Comparison of ENCODE assay signal across 21 cellular contexts in the genomic region with DNA sequence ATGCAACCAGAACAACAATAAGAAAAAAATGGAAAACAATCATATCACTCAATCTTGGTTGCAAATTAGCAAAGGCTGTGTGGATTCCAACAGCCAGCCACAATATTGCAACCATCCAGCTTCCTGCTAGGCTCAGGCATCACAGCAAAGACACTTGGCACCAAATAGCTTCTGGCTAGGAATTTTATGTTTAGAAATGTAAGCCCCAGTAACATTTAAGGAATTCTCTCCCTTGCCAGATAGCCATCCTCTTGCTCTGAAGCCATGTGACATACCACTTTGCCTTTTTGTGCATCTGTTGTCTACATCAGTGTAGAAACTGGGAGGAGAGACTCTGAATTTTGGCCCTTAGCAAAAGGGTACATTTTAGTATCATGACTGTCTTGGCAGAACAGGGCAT. TPM values are rescaled to one million over a fixed set of nuclear protein-coding genes. Genes with fewer than 3 reads are reported as not detected.
DNase-seq lines count a peak whose midpoint lies in the region; ATAC-seq, FAIRE-seq and TF ChIP-seq lines count a peak whose summit lies in the region.
"Had no signal": no experiment of that assay in that cellular context is flagged by ENCODE, and none has a peak within 500 bp of the region (broad histone marks: within the 10 kb centered on the region; RNA-seq: fewer than 3 reads in every experiment).

No MANE protein-coding gene starts in this region.

- ATAC-seq in gastroesophageal sphincter (peak; percentile 89), HG02588 (IDR thresholded peaks at IDR 0.05; ENCODE audit: unreplicated experiment) (no peak), upper lobe of right lung (no peak)
- ATAC-seq: activated naive CD4-positive, alpha-beta T cell treated with anti-CD3 and anti-CD28 coated beads, Interleukin-2, amount 50 U/mL, for 72 hours; PC-3 had no signal

- intact Hi-C loops in mammary epithelial cell (cut with micrococcal nuclease) (no loop called here), upper lobe of right lung (cut with DNase I) (no loop called here)

- peak; percentile 83 for FAIRE-seq in astrocyte (lab: Jason Lieb, UNC)
- FAIRE-seq: endothelial cell of umbilical vein, small intestine had no signal

- in situ Hi-C loops in mammary epithelial cell (cut with MboI; ENCODE audit: low sequenced_read_pairs in 2 of 2): no loop called here

- H3K9ac ChIP-seq in astrocyte (ENCODE audit: low read length): no peak overlapping the region
- no peak overlapping the region for H3K9ac ChIP-seq in mammary epithelial cell (ENCODE audit: insufficient read depth, low read length)
- H3K9ac ChIP-seq: parathyroid adenoma had no signal

- H4K20me1 ChIP-seq in astrocyte (ENCODE audit: insufficient read depth, low read length) (no peaks in the 10 kb centered on the region), mammary epithelial cell (ENCODE audit: insufficient read depth, low read length) (no peaks in the 10 kb centered on the region)

- H3K36me3 Mint-ChIP-seq in astrocyte (ENCODE audit: low read depth, unreplicated experiment): no peaks in the 10 kb centered on the region
- H3K36me3 Mint-ChIP-seq: activated naive CD4-positive, alpha-beta T cell treated with anti-CD3 and anti-CD28 coated beads, Interleukin-2, amount 50 U/mL, for 72 hours; CD4-positive, alpha-beta memory T cell; immature natural killer cell had no signal

- H3K4me3 ChIP-seq in astrocyte (ENCODE audit: insufficient read depth, low read depth, low read length): no peak overlapping the region
- no peak overlapping the region for H3K4me3 ChIP-seq in gastroesophageal sphincter
- no peak overlapping the region for H3K4me3 ChIP-seq in mammary epithelial cell (replicated peaks in 1 of 3; ENCODE audit: insufficient read depth in 1 of 3, low read depth in 2 of 3, low read length in 3 of 3)
- no peak overlapping the region for H3K4me3 ChIP-seq in upper lobe of right lung
- H3K4me3 ChIP-seq: SJSA1 had no signal

- no peaks in the 10 kb centered on the region for H3K79me2 ChIP-seq in astrocyte (ENCODE audit: insufficient read depth, low read length)
- no peaks in the 10 kb centered on the region for H3K79me2 ChIP-seq in mammary epithelial cell (ENCODE audit: insufficient read depth, low read length)
- H3K79me2 ChIP-seq: parathyroid adenoma had no signal

- H3K27ac ChIP-seq in astrocyte (ENCODE audit: low read depth, low read length): no peak overlapping the region
- H3K27ac ChIP-seq in gastroesophageal sphincter: peak overlapping the region; percentile 81 to 91 (median 84)
- H3K27ac ChIP-seq in mammary epithelial cell (ENCODE audit: insufficient read depth, low read depth, low read length): no peak overlapping the region
- no peak overlapping the region for H3K27ac ChIP-seq in upper lobe of right lung
- H3K27ac ChIP-seq: parathyroid adenoma, SJSA1 had no signal

- no peaks in the 10 kb centered on the region for H3K36me3 ChIP-seq in astrocyte (ENCODE audit: insufficient read depth, low read length)
- no peaks in the 10 kb centered on the region for H3K36me3 ChIP-seq in gastroesophageal sphincter
- H3K36me3 ChIP-seq in mammary epithelial cell (ENCODE audit: insufficient read depth, low read length): no peaks in the 10 kb centered on the region
- H3K36me3 ChIP-seq in upper lobe of right lung: no peaks in the 10 kb centered on the region
- H3K36me3 ChIP-seq: SJSA1 had no signal

- H3K9me3 Mint-ChIP-seq in astrocyte (ENCODE audit: unreplicated experiment): no peaks in the 10 kb centered on the region
- H3K9me3 Mint-ChIP-seq: activated naive CD4-positive, alpha-beta T cell treated with anti-CD3 and anti-CD28 coated beads, Interleukin-2, amount 50 U/mL, for 72 hours; CD4-positive, alpha-beta memory T cell; dendritic cell treated with granulocyte-macrophage colony-stimulating factor and Interleukin-4, amounts not matched to agents 40 ng/mL and 50 ng/mL, for 4 days; immature natural killer cell had no signal

- DNase-seq in GM04504 (ENCODE audit: low read depth): peak; percentile 97
- DNase-seq in astrocyte (ENCODE audit: low read depth): peak; percentile 65
- no peak for DNase-seq in mammary epithelial cell
- no peak for DNase-seq in DMS53 treated with DMSO at 0.1 percent for 48 hours (lab: John Stamatoyannopoulos, UW; ENCODE audit: unreplicated experiment)
- DNase-seq in upper lobe of right lung: no peak
- DNase-seq: activated CD4-positive, CD25-positive, alpha-beta regulatory T cell; CD4-positive, alpha-beta memory T cell; DMS79 treated with DMSO at 0.1 percent for 48 hours; immature natural killer cell; NCI-H82; PC-3; small intestine; stimulated activated CD4-positive, alpha-beta T cell treated with anti-CD3 and anti-CD28 coated beads, Interleukin-4, amount 100 ng/mL, for 4 hours had no signal

- H3K9me3 ChIP-seq in astrocyte (ENCODE audit: insufficient read depth, low read depth, low read length) (no peaks in the 10 kb centered on the region), gastroesophageal sphincter (no peaks in the 10 kb centered on the region), mammary epithelial cell (replicated peaks; ENCODE audit: insufficient read depth, low read length) (no peaks in the 10 kb centered on the region), upper lobe of right lung (no peaks in the 10 kb centered on the region)
- H3K9me3 ChIP-seq: SJSA1 had no signal

- H2AFZ ChIP-seq in astrocyte (ENCODE audit: low read depth, low read length): no peak overlapping the region
- no peak overlapping the region for H2AFZ ChIP-seq in mammary epithelial cell (ENCODE audit: low read depth, low read length)
- H2AFZ ChIP-seq: parathyroid adenoma had no signal

- peaks cover 6% of the 10 kb centered on the region for H3K4me1 Mint-ChIP-seq in astrocyte (ENCODE audit: low read depth, unreplicated experiment)
- H3K4me1 Mint-ChIP-seq: immature natural killer cell had no signal

- no peak overlapping the region for H3K27ac Mint-ChIP-seq in astrocyte (ENCODE audit: unreplicated experiment)
- H3K27ac Mint-ChIP-seq: activated naive CD4-positive, alpha-beta T cell treated with anti-CD3 and anti-CD28 coated beads, Interleukin-2, amount 50 U/mL, for 72 hours; CD4-positive, alpha-beta memory T cell; dendritic cell treated with granulocyte-macrophage colony-stimulating factor and Interleukin-4, amounts not matched to agents 40 ng/mL and 50 ng/mL, for 4 days; immature natural killer cell had no signal

- H3K27me3 ChIP-seq in astrocyte (ENCODE audit: insufficient read depth, low read length) (no peaks in the 10 kb centered on the region), gastroesophageal sphincter (no peaks in the 10 kb centered on the region), mammary epithelial cell (ENCODE audit: insufficient read depth, low read length) (peaks cover 4% of the 10 kb centered on the region), upper lobe of right lung (no peaks in the 10 kb centered on the region)
- H3K27me3 ChIP-seq: SJSA1 had no signal

- no TSS peak for BruUV-seq in mammary epithelial cell (replicated peaks; lab: Mats Ljungman, UMichigan)

- TF ChIP-seq EP300 in gastroesophageal sphincter (IDR thresholded peaks at IDR 0.05): no peak

- CTCF ChIA-PET in mammary epithelial cell (lab: Charles Lee; ENCODE audit: low non-redundant PET): interaction anchor here (0.6 to 0.7 kb wide), 2 partner anchors 51 to 435 kb away, joined by 3 to 4 read pairs; no protein-coding TSS in a partner anchor

- H3K4me3 Mint-ChIP-seq in astrocyte (ENCODE audit: unreplicated experiment): no peak overlapping the region
- H3K4me3 Mint-ChIP-seq: CD4-positive, alpha-beta memory T cell; dendritic cell treated with granulocyte-macrophage colony-stimulating factor and Interleukin-4, amounts not matched to agents 40 ng/mL and 50 ng/mL, for 4 days; immature natural killer cell had no signal

- no peak for TF ChIP-seq CTCF in astrocyte (IDR thresholded peaks at IDR 0.05; ENCODE audit: insufficient read depth, low read depth, low read length)
- no peak for TF ChIP-seq CTCF in gastroesophageal sphincter (IDR thresholded peaks at IDR 0.05)
- TF ChIP-seq CTCF in mammary epithelial cell (conservative IDR thresholded peaks at IDR 0.05 in 1 of 2, IDR thresholded peaks at IDR 0.05 in 1 of 2; ENCODE audit: extremely low read depth in 1 of 2, insufficient read depth in 1 of 2, low read depth in 1 of 2, low read length in 2 of 2): no peak
- TF ChIP-seq CTCF in upper lobe of right lung (IDR thresholded peaks at IDR 0.05): no peak

- no peaks in the 10 kb centered on the region for H3K27me3 Mint-ChIP-seq in astrocyte (ENCODE audit: low read depth, unreplicated experiment)

- TF ChIP-seq POLR2A in gastroesophageal sphincter (IDR thresholded peaks at IDR 0.05): no peak

- dilution Hi-C loops in mammary epithelial cell (cut with HindIII; ENCODE audit: low sequenced_read_pairs): no loop called here

- H3K4me1 ChIP-seq in astrocyte (ENCODE audit: insufficient read depth, low read length) (no peaks in the 10 kb centered on the region), gastroesophageal sphincter (peaks cover 0 to 51% (median 2%) of the 10 kb centered on the region in 3 donors), mammary epithelial cell (ENCODE audit: insufficient read depth, low read length) (no peaks in the 10 kb centered on the region), upper lobe of right lung (no peaks in the 10 kb centered on the region)
- H3K4me1 ChIP-seq: parathyroid adenoma, SJSA1 had no signal

- H3K4me2 ChIP-seq in astrocyte (ENCODE audit: low read length) (no peak overlapping the region), mammary epithelial cell (ENCODE audit: insufficient read depth, low read depth, low read length) (no peak overlapping the region)

RNA-seq across cellular contexts. Expression of a gene that starts 22.2 kb away (rescaled TPM):
- total RNA-seq in astrocyte (3.5 and 3.9 TPM in 2 replicates), gastroesophageal sphincter (10 to 100 TPM in 3 of 4 donors, 1 to 10 TPM in 1; 2.3 to 39.5 (median 26.5) TPM), mammary epithelial cell (10 to 100 TPM in 1 of 2 donors, under 1 TPM in 1; 0.47 to 13.8 TPM), upper lobe of right lung (1.7 TPM)
- not detected for polyA plus RNA-seq in mammary epithelial cell
- polyA minus RNA-seq in mammary epithelial cell: not detected
- total RNA-seq: activated naive CD4-positive, alpha-beta T cell treated with anti-CD3 and anti-CD28 coated beads, Interleukin-2, amount 50 U/mL, for 72 hours; CD4-positive, alpha-beta memory T cell; endothelial cell of umbilical vein; SJSA1; T-helper 2 cell treated with Interferon-gamma antibody and Interleukin-4, amounts not matched to agents 100 ng/mL and 5 ng/mL, for 36 hours had no signal
- polyA plus RNA-seq: CD4-positive, alpha-beta memory T cell; endothelial cell of umbilical vein; immature natural killer cell had no signal

Comparison
In these comparisons a context has a peak if more than half of its experiments do, and no peak if none do; other contexts are left out.
1. DNase-seq: peak in GM04504 (single experiment) and astrocyte (single experiment); none in mammary epithelial cell (single experiment), DMS53 treated with DMSO at 0.1 percent for 48 hours (single experiment) and upper lobe of right lung (single experiment).
2. H3K27ac ChIP-seq: peak in gastroesophageal sphincter (4 of 4); none in astrocyte (single experiment), mammary epithelial cell (single experiment) and upper lobe of right lung (single experiment).